In the genomic region with DNA sequence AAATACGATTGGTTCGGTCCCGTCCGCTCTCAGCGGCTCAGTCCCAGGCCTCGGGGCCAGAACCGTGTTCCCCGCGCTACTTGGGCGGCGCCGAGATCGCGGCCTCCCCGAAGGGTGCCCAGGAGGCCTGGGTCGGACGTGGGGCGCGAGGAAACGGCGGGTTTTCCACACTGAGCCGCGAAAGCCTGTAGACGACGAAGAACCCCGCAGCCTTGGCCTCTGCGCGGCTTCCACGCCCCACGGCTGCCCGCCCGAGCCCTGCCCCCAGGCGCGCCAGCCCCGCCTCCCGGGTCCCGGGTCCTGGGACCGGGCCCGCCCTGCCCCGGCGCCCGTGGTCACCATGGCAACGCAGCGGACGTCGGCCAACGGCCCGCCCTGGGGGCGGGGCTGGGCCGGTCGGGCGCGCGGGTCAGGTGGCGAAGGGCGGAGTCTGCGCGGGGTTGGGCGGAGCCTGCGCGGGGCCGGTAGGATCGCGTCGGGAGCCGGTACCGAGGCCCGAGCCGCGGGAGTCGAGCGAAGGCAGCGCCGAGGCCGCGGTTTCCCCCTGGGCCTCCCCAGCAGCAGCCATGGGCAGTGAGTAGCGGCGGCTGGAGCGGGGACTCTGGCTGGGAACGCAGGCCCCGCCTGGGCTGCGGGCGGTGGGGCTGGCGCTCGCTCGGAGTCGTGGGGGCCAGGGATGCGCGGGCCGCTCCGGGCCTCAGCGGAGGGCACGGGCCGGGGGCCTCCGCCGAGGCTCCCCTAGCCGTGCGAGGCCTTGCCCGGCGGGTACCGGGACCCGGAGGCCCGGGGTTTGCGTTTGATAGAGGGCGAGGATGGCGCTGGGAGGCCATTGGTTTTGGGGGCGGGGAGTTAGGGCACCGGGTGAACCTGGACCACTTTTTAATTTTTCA, we compare ENCODE assay signal across 8 cellular contexts. TPM values are rescaled to one million over a fixed set of nuclear protein-coding genes. Genes with fewer than 3 reads are reported as not detected.
DNase-seq lines count a peak whose midpoint lies in the region; TF ChIP-seq lines count a peak whose summit lies in the region.

A gene (plus strand): TSS at position 456 of the 890 bp plus-strand sequence. CDS start 111 bp downstream, at position 567.

- H3K79me1 ChIP-seq in H9 (ENCODE audit: insufficient read depth, low read depth, low read length, poor library complexity, severe bottlenecking), result no peaks in the 10 kb centered on the region

- H3K4me3 ChIP-seq in MG63 (peak within 1 kb of the TSS; percentile 73), SJCRH30 (peak within 1 kb of the TSS; percentile 96), neutrophil (ENCODE audit: low read depth in 1 of 2, low read length in 1 of 2) (peak within 1 kb of the TSS; percentile 84)

- H4K8ac ChIP-seq in H9 (replicated peaks; ENCODE audit: insufficient read length, low read depth, low read length), result no peak within 1 kb of the TSS

- H2BK5ac ChIP-seq in H9 (ENCODE audit: insufficient read length, low read length), result no peak within 1 kb of the TSS

- peak within 1 kb of the TSS; percentile 95 for H3K4me2 ChIP-seq in H9 (ENCODE audit: insufficient read depth, insufficient read length, low read length)

- no peak within 1 kb of the TSS for H2BK120ac ChIP-seq in H9 (ENCODE audit: low read depth, low read length, poor library complexity, severe bottlenecking)

- H3K4me1 Mint-ChIP-seq in H9, result peaks cover 5 to 7% of the 10 kb centered on the region in 2 experiments

- TF ChIP-seq CTCF in H9 (conservative IDR thresholded peaks at IDR 0.05), result no peak
- TF ChIP-seq CTCF in neutrophil (IDR thresholded peaks at IDR 0.05), result peak; percentile 58

- no peak within 1 kb of the TSS for H3T11ph ChIP-seq in H9 (ENCODE audit: low read length)

- H3K79me2 ChIP-seq in H9 (ENCODE audit: insufficient read depth, low read length), result 0 out of 2 replicates have a peak, but pooled peaks cover 2% of the 10 kb centered on the region

- H4K5ac ChIP-seq in H9 (ENCODE audit: insufficient read length, low read depth, low read length), result no peak within 1 kb of the TSS

- H3K4me3 Mint-ChIP-seq in H9, result peak within 1 kb of the TSS; percentile 81 to 94

- H3K23ac ChIP-seq in H9 (ENCODE audit: insufficient read length, low read depth, low read length), result no peak within 1 kb of the TSS

- no peak within 1 kb of the TSS for H2AK5ac ChIP-seq in H9 (ENCODE audit: insufficient read length, low read length)

- peaks cover 4% of the 10 kb centered on the region for H3K23me2 ChIP-seq in H9 (ENCODE audit: insufficient read length, low read depth, low read length, poor library complexity, severe bottlenecking)

- peak within 1 kb of the TSS; percentile 66 for H3K14ac ChIP-seq in H9 (ENCODE audit: insufficient read depth, low read length)

- no peak within 1 kb of the TSS for H2AFZ ChIP-seq in H9 (ENCODE audit: low read length)

- H3K27ac ChIP-seq in H9 (ENCODE audit: insufficient read length, low read depth, low read length), result no peak within 1 kb of the TSS
- H3K27ac ChIP-seq in SJCRH30, result peak within 1 kb of the TSS; percentile 54
- peak within 1 kb of the TSS; percentile 88 for H3K27ac ChIP-seq in neutrophil
- peak within 1 kb of the TSS; percentile 84 for H3K27ac ChIP-seq in substantia nigra (ENCODE audit: low read depth, low read length, poor library complexity, severe bottlenecking)

- no peaks in the 10 kb centered on the region for H3K27me3 Mint-ChIP-seq in H9 (ENCODE audit: low read depth)

- H3K4ac ChIP-seq in H9 (ENCODE audit: low read depth, low read length), result no peak within 1 kb of the TSS

- no peaks in the 10 kb centered on the region for H3K9me3 ChIP-seq in H9 (ENCODE audit: control insufficient read depth, low read depth, low read length)
- no peaks in the 10 kb centered on the region for H3K9me3 ChIP-seq in MG63
- no peaks in the 10 kb centered on the region for H3K9me3 ChIP-seq in SJCRH30 (replicated peaks)
- no peaks in the 10 kb centered on the region for H3K9me3 ChIP-seq in neutrophil

- DNase-seq in G401 (ENCODE audit: low spot score) (peak; percentile 90), H9 (peak; percentile 91), MG63 (peak; percentile 87), SJCRH30 (peak; percentile 91 to 93), foreskin melanocyte (peak; percentile 79), substantia nigra (lab: John Stamatoyannopoulos, UW) (peak; percentile 59 to 99 (median 92))
- DNase-seq in activated gamma-delta T cell treated with anti-CD3 and anti-CD28 coated beads, Interleukin-2, amount 50 U/mL, for 16 hours (ENCODE audit: low read depth), result peak; percentile 96

- H2BK12ac ChIP-seq in H9 (ENCODE audit: insufficient read length, low read depth, low read length), result peak within 1 kb of the TSS; percentile 57

- no peak within 1 kb of the TSS for H3K56ac ChIP-seq in H9 (ENCODE audit: insufficient read length, low read depth, low read length)

- peaks cover 0 to 5% of the 10 kb centered on the region in 2 experiments; a peak in 1 of 5 replicates for H3K9me3 Mint-ChIP-seq in H9

- H4K91ac ChIP-seq in H9 (ENCODE audit: insufficient read length, low read depth, low read length), result no peak within 1 kb of the TSS

- H3K27ac Mint-ChIP-seq in H9, result peak within 1 kb of the TSS in 1 of 3 experiments; percentile 5; a peak in 1 of 7 replicates

- peak within 1 kb of the TSS; percentile 45 for H3K9ac ChIP-seq in H9 (ENCODE audit: extremely low read depth, insufficient read length, low read length)

- H2BK15ac ChIP-seq in H9 (ENCODE audit: low read depth, low read length), result no peak within 1 kb of the TSS

- H3K18ac ChIP-seq in H9 (ENCODE audit: insufficient read length, low read depth, low read length), result peak within 1 kb of the TSS; percentile 77

- peaks cover 4 to 15% (median 10%) of the 10 kb centered on the region in 3 experiments; a peak in 6 of 7 replicates for H3K36me3 Mint-ChIP-seq in H9 (ENCODE audit: insufficient read depth in 1 of 3, low read depth in 3 of 3)

- no peaks in the 10 kb centered on the region for H4K20me1 ChIP-seq in H9 (ENCODE audit: control insufficient read depth, insufficient read depth, insufficient read length)

- H3K36me3 ChIP-seq in MG63, result peaks cover 5% of the 10 kb centered on the region
- peaks cover 13% of the 10 kb centered on the region for H3K36me3 ChIP-seq in SJCRH30
- H3K36me3 ChIP-seq in neutrophil, result peaks cover 8% of the 10 kb centered on the region

- H3K4me1 ChIP-seq in H9 (ENCODE audit: insufficient read depth, low read length) (no peaks in the 10 kb centered on the region), SJCRH30 (no peaks in the 10 kb centered on the region), neutrophil (ENCODE audit: control insufficient read depth in 1 of 2, insufficient read depth in 1 of 2, low read depth in 1 of 2, low read length in 1 of 2) (peaks cover 13 to 14% of the 10 kb centered on the region in 2 experiments)

- in situ Hi-C loops in G401 (cut with HindIII; ENCODE audit: low sequenced_read_pairs), result no loop called here

- no peak within 1 kb of the TSS for H2BK20ac ChIP-seq in H9 (ENCODE audit: low read depth, low read length, poor library complexity, severe bottlenecking)

- no CpG with 5 or more reads among the region's 108 CpGs for WGBS in H9 (ENCODE audit: extremely low coverage, insufficient read length, low lambda C conversion rate)

- H3K27me3 ChIP-seq in H9 (ENCODE audit: insufficient read depth, low read length) (no peaks in the 10 kb centered on the region), MG63 (no peaks in the 10 kb centered on the region), SJCRH30 (no peaks in the 10 kb centered on the region), neutrophil (peaks cover 14% of the 10 kb centered on the region)

RNA-seq across cellular contexts. Expression of the gene that starts here (rescaled TPM):
- 10.5 TPM in 2 replicates for total RNA-seq in G401 (2014; rRNA removed; shearing (Covaris generic))
- 13.9 TPM in 2 replicates for total RNA-seq in H9 (2021)
- 0.30 and 3.9 TPM in 2 replicates for total RNA-seq in MG63 (2014; rRNA removed; shearing (Covaris generic); ENCODE audit: low replicate concordance)
- 12.1 and 14.0 TPM in 2 replicates for total RNA-seq in SJCRH30 (2014; rRNA removed; shearing (Covaris generic))
